In the genomic region with DNA sequence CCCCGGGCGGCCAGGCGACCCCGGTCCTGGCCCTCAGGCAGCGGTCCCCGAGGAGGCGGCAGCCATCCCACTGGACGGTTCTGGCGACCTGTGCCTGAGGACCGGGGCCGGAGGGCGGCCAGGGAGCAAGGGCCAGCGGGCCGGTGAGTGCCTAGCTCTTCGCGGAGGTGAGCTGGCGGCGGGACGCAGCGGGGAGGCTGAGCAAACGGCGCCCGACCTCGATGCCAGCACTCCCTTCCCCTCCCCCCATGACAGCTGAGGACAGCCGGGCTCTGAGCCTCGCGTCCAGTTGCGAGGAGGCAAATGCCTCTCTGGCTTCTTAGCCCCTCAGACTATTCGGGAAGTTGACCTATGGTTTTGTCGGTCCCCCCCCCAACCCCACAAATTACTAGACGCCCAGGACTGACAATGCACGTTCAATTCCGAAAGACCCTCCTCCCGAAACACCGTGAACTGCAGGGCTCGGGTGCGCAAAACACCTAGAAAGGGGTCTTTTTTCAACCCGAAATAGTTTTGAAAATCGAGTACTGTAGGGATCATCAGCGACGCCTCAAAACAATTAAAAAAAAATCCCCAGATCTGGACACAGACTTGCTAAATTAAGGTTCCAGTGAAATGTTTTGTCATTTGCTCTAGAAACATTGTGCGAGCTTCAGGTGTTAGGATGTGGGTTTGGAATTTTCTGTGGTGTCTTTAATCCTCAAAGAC, we compare ENCODE assay signal across 8 cellular contexts. TPM values are rescaled to one million over a fixed set of nuclear protein-coding genes. Genes with fewer than 3 reads are reported as not detected.
DNase-seq lines count a peak whose midpoint lies in the region; ATAC-seq and TF ChIP-seq lines count a peak whose summit lies in the region.

No MANE protein-coding gene starts in this region.

- no peak overlapping the region for H2BK5ac ChIP-seq in trophoblast cell (ENCODE audit: low read depth, low read length, poor library complexity)

- no peak overlapping the region for H2AK5ac ChIP-seq in trophoblast cell (ENCODE audit: low read length)

- no peak overlapping the region for H4K8ac ChIP-seq in trophoblast cell (ENCODE audit: low read depth, low read length)

- no peaks in the 10 kb centered on the region for H3K79me1 ChIP-seq in trophoblast cell (ENCODE audit: low read length)

- POLR2A ChIA-PET in OCI-LY7 (lab: Charles Lee): interaction anchor here (1.2 to 3.6 kb wide), 6 partner anchors 9 to 22 kb away, joined by 3 to 37 read pairs (median 11); a partner anchor contains a TSS

- no peak overlapping the region for H2BK12ac ChIP-seq in trophoblast cell (ENCODE audit: low read length)

- H3K27me3 ChIP-seq in DND-41 (ENCODE audit: insufficient read depth, low read length, poor library complexity) (no peaks in the 10 kb centered on the region), adrenal gland (no peaks in the 10 kb centered on the region), trophoblast cell (ENCODE audit: insufficient read depth, low read length) (peaks cover 32% of the 10 kb centered on the region)

- H3K9ac ChIP-seq in DND-41 (ENCODE audit: low read depth, low read length): peak overlapping the region; percentile 100
- H3K9ac ChIP-seq in trophoblast cell (ENCODE audit: low read length): no peak overlapping the region

- no peak overlapping the region for H3K23ac ChIP-seq in trophoblast cell (ENCODE audit: low read length)

- H2AFZ ChIP-seq in DND-41 (ENCODE audit: low read depth, low read length) (peak overlapping the region; percentile 65), OCI-LY7 (ENCODE audit: low read length) (peak overlapping the region; percentile 52; the same call in 1 of the 2 replicates), trophoblast cell (ENCODE audit: insufficient read depth, low read length, poor library complexity) (peak overlapping the region; percentile 52)

- H3K18ac ChIP-seq in trophoblast cell (ENCODE audit: low read length): no peak overlapping the region

- H3K4me1 ChIP-seq in DND-41 (ENCODE audit: insufficient read depth, low read length): peaks cover 68% of the 10 kb centered on the region
- H3K4me1 ChIP-seq in OCI-LY7 (ENCODE audit: insufficient read depth, low read length, poor library complexity, severe bottlenecking): peaks cover 34% of the 10 kb centered on the region
- H3K4me1 ChIP-seq in adrenal gland (replicated peaks in 1 of 2): peaks cover 4 to 27% of the 10 kb centered on the region in 2 donors
- peaks cover 6 to 7% of the 10 kb centered on the region in 2 experiments for H3K4me1 ChIP-seq in trophoblast cell (ENCODE audit: control insufficient read depth in 1 of 2, insufficient read depth in 2 of 2, low read length in 2 of 2)

- H3K4ac ChIP-seq in trophoblast cell (ENCODE audit: low read depth, low read length): no peak overlapping the region

- 4% methylated on average over 14 to 42 of the region's 42 CpGs for WGBS in adrenal gland, 4 donors
- WGBS in trophoblast cell (ENCODE audit: extremely low coverage, insufficient coverage, insufficient read length): no CpG with 5 or more reads among the region's 42 CpGs

- CTCF ChIA-PET in OCI-LY7 (lab: Charles Lee; ENCODE audit: unreplicated experiment): no interaction called here

- TF ChIP-seq POLR2A in adrenal gland (IDR thresholded peaks at IDR 0.05): peak; percentile 36 to 80

- TF ChIP-seq CTCF in DND-41 (IDR thresholded peaks at IDR 0.05; ENCODE audit: borderline replicate concordance, extremely low read depth, low read length, poor library complexity, severe bottlenecking): peak; percentile 4
- no peak for TF ChIP-seq CTCF in OCI-LY7 (conservative IDR thresholded peaks at IDR 0.05; ENCODE audit: low read length)
- no peak for TF ChIP-seq CTCF in adrenal gland (IDR thresholded peaks at IDR 0.05)

- peak; percentile 66 for DNase-seq in DND-41
- peak; percentile 73 for DNase-seq in HT1080 (ENCODE audit: low read depth)
- peak; percentile 69 for DNase-seq in OCI-LY7 (ENCODE audit: low spot score)
- DNase-seq in adrenal gland: peak; percentile 79 to 88 (median 84)
- DNase-seq in left cardiac atrium: peak; percentile 76
- peak; percentile 10 to 46 for DNase-seq in trophoblast cell
- DNase-seq in occipital lobe (lab: John Stamatoyannopoulos, UW): no peak

- ATAC-seq in DND-41 (ENCODE audit: insufficient read depth, low read depth) (peak; percentile 16), GM21381 (IDR thresholded peaks at IDR 0.05; ENCODE audit: unreplicated experiment) (peak; percentile 33), left cardiac atrium (peak; percentile 72 to 87)

- H2BK120ac ChIP-seq in trophoblast cell (ENCODE audit: insufficient read depth, low read length, poor library complexity): no peak overlapping the region

- H3K27ac ChIP-seq in DND-41 (ENCODE audit: low read length) (peak overlapping the region; percentile 96), OCI-LY7 (ENCODE audit: low read depth, low read length, poor library complexity, severe bottlenecking) (peak overlapping the region; percentile 26), adrenal gland (peak overlapping the region; percentile 89 to 100 (median 98)), trophoblast cell (ENCODE audit: low read depth, low read length) (no peak overlapping the region)

- peaks cover 1% of the 10 kb centered on the region; the same call in 1 of the 2 replicates for H4K20me1 ChIP-seq in DND-41 (ENCODE audit: insufficient read depth, low read length)
- no peaks in the 10 kb centered on the region for H4K20me1 ChIP-seq in OCI-LY7 (ENCODE audit: insufficient read depth, low read length)

- peaks cover 18% of the 10 kb centered on the region for H3K36me3 ChIP-seq in DND-41 (ENCODE audit: insufficient read depth, low read length)
- H3K36me3 ChIP-seq in OCI-LY7 (ENCODE audit: insufficient read depth, low read length): peaks cover 21% of the 10 kb centered on the region
- H3K36me3 ChIP-seq in adrenal gland (replicated peaks in 1 of 2): no peaks in the 10 kb centered on the region
- no peaks in the 10 kb centered on the region for H3K36me3 ChIP-seq in trophoblast cell (ENCODE audit: control insufficient read depth in 1 of 2, insufficient read depth in 2 of 2, low read length in 2 of 2)

- H3K9me2 ChIP-seq in OCI-LY7 (ENCODE audit: insufficient read depth, low read length): no peaks in the 10 kb centered on the region

- H3K79me2 ChIP-seq in DND-41 (ENCODE audit: insufficient read depth, low read length): peaks cover 100% of the 10 kb centered on the region
- H3K79me2 ChIP-seq in OCI-LY7 (ENCODE audit: insufficient read depth, low read depth, low read length): peaks cover 4% of the 10 kb centered on the region; the same call in 1 of the 2 replicates
- H3K79me2 ChIP-seq in trophoblast cell (ENCODE audit: control insufficient read depth, insufficient read depth, low read length, poor library complexity): no peaks in the 10 kb centered on the region

- no peaks in the 10 kb centered on the region for H3K9me3 ChIP-seq in DND-41 (ENCODE audit: insufficient read depth, low read length, severe bottlenecking)
- no peaks in the 10 kb centered on the region for H3K9me3 ChIP-seq in OCI-LY7 (ENCODE audit: low read length)
- no peaks in the 10 kb centered on the region for H3K9me3 ChIP-seq in adrenal gland (replicated peaks in 1 of 3)
- no peaks in the 10 kb centered on the region for H3K9me3 ChIP-seq in trophoblast cell (ENCODE audit: insufficient read depth, low read depth, low read length)

- intact Hi-C loops in OCI-LY7 (cut with micrococcal nuclease; ENCODE audit: unreplicated experiment): loop anchor here (1.0 to 5.0 kb wide), 3 partner anchors 22 to 106 kb away; no protein-coding TSS in a partner anchor
- intact Hi-C loops in adrenal gland (cut with DNase I): no loop called here
- intact Hi-C loops in left cardiac atrium (cut with DNase I): no loop called here

- H3K4me2 ChIP-seq in DND-41 (ENCODE audit: insufficient read depth, low read length) (peak overlapping the region; percentile 62), OCI-LY7 (ENCODE audit: low read length) (peak overlapping the region; percentile 77), trophoblast cell (ENCODE audit: low read length) (peak overlapping the region; percentile 81)

- no peak overlapping the region for H4K12ac ChIP-seq in trophoblast cell (ENCODE audit: low read depth, low read length)

- no TSS peak for BruUV-seq in OCI-LY7 (replicated peaks; lab: Mats Ljungman, UMichigan)

- peak overlapping the region; percentile 81 to 90 for H3K4me3 ChIP-seq in DND-41 (ENCODE audit: low read depth in 1 of 2, low read length in 2 of 2)
- H3K4me3 ChIP-seq in OCI-LY7 (ENCODE audit: low read depth, low read length, poor library complexity, severe bottlenecking): peak overlapping the region; percentile 91
- H3K4me3 ChIP-seq in adrenal gland: peak overlapping the region; percentile 32 to 88 (median 63)
- H3K4me3 ChIP-seq in trophoblast cell (ENCODE audit: low read depth, low read length): peak overlapping the region; percentile 65

- H3K14ac ChIP-seq in trophoblast cell (ENCODE audit: low read length): no peak overlapping the region

- H4K91ac ChIP-seq in trophoblast cell (ENCODE audit: low read depth, low read length): no peak overlapping the region

RNA-seq across cellular contexts. Expression of a gene that starts 8.3 kb away (rescaled TPM):
- 42.9 and 50.4 TPM in 2 replicates for total RNA-seq in HT1080 (2014; rRNA removed; shearing (Covaris generic))
- polyA plus RNA-seq in HT1080 (2015; cell fraction: cytosol; rRNA removed): 30.2 and 33.6 TPM in 2 replicates
- polyA plus RNA-seq in HT1080 (2015; cell fraction: nucleus; rRNA removed): 19.9 and 20.3 TPM in 2 replicates
- 46.6 and 55.6 TPM in 2 replicates for total RNA-seq in OCI-LY7 (2014; rRNA removed; shearing (Covaris generic))
- total RNA-seq in OCI-LY7 (2022) (71.0 and 81.2 TPM in 2 replicates), adrenal gland (10 to 100 TPM; 11.0 to 46.0 (median 25.3) TPM), left cardiac atrium (10 to 100 TPM; 10.0 to 19.1 TPM), occipital lobe (7.8 TPM)
- polyA plus RNA-seq in adrenal gland: 10 to 100 TPM; 15.7 to 27.4 (median 18.5) TPM
- 1.00 and 1.1 TPM in 2 replicates for polyA plus RNA-seq in trophoblast cell (2013)

RNA-seq across cellular contexts. Expression of a gene that starts 18.2 kb away (rescaled TPM):
- total RNA-seq in HT1080 (2014; rRNA removed; shearing (Covaris generic)): 60.4 and 61.0 TPM in 2 replicates
- 71.5 and 106 TPM in 2 replicates for polyA plus RNA-seq in HT1080 (2015; cell fraction: cytosol; rRNA removed)
- polyA plus RNA-seq in HT1080 (2015; cell fraction: nucleus; rRNA removed): 60.0 and 69.7 TPM in 2 replicates
- total RNA-seq in OCI-LY7 (2014; rRNA removed; shearing (Covaris generic)): 42.3 and 57.5 TPM in 2 replicates
- total RNA-seq in OCI-LY7 (2022): 113 and 114 TPM in 2 replicates
- total RNA-seq in adrenal gland: 10 to 100 TPM; 25.2 to 88.4 (median 49.8) TPM
- 10 to 100 TPM; 23.4 to 79.9 (median 24.7) TPM for polyA plus RNA-seq in adrenal gland
- 10 to 100 TPM; 71.2 to 76.8 TPM for total RNA-seq in left cardiac atrium
- 23.3 and 23.5 TPM in 2 replicates for polyA plus RNA-seq in trophoblast cell (2013)
- total RNA-seq in occipital lobe: 40.4 TPM

Comparison
In these comparisons a context has a peak if more than half of its experiments do, and no peak if none do; other contexts are left out.
1. ATAC-seq: peak in every context shown above with its lines; median percentile 80 in left cardiac atrium; 33 in GM21381; 16 in DND-41.